Comparison of ENCODE assay signal across 18 cellular contexts in genomic region chr2:38775097-38775920, GRCh38. TPM values are rescaled to one million over a fixed set of nuclear protein-coding genes. Genes with fewer than 3 reads are reported as not detected.
DNase-seq lines count a peak whose midpoint lies in the region; ATAC-seq and TF ChIP-seq lines count a peak whose summit lies in the region.
"Had no signal": no experiment of that assay in that cellular context is flagged by ENCODE, and none has a peak within 500 bp of the region (broad histone marks: within the 10 kb centered on the region; RNA-seq: fewer than 3 reads in every experiment).

No MANE protein-coding gene starts in this region.

- no peak overlapping the region for H3K27ac Mint-ChIP-seq in CD4-positive, alpha-beta T cell
- H3K27ac Mint-ChIP-seq in brain, result no peak overlapping the region

- H3K79me2 ChIP-seq in Karpas-422 (ENCODE audit: low read length) (peaks cover 13% of the 10 kb centered on the region), smooth muscle cell (ENCODE audit: low read depth) (no peaks in the 10 kb centered on the region)

- no peaks in the 10 kb centered on the region for H3K9me3 Mint-ChIP-seq in CD4-positive, alpha-beta T cell
- H3K9me3 Mint-ChIP-seq in brain, result no peaks in the 10 kb centered on the region
- H3K9me3 Mint-ChIP-seq: CD4-positive, CD25-positive, alpha-beta regulatory T cell had no signal

- peaks cover 19% of the 10 kb centered on the region for H3K27me3 Mint-ChIP-seq in CD4-positive, alpha-beta T cell
- H3K27me3 Mint-ChIP-seq in brain, result peaks cover 18% of the 10 kb centered on the region

- no peaks in the 10 kb centered on the region for H3K9me3 ChIP-seq in CD4-positive, alpha-beta T cell (ENCODE audit: control insufficient read depth, low read length)
- H3K9me3 ChIP-seq in Karpas-422 (ENCODE audit: low read length) (no peaks in the 10 kb centered on the region), smooth muscle cell (replicated peaks; ENCODE audit: low read depth) (no peaks in the 10 kb centered on the region)
- H3K9me3 ChIP-seq: Caco-2 had no signal

- DNase-seq in CD4-positive, alpha-beta T cell, result no peak
- DNase-seq in Karpas-422, result no peak
- DNase-seq in smooth muscle cell (lab: John Stamatoyannopoulos, UW; ENCODE audit: unreplicated experiment), result no peak
- DNase-seq in NCI-H2081 treated with DMSO at 0.1 percent for 48 hours (lab: John Stamatoyannopoulos, UW), result no peak
- DNase-seq in GM10248 (ENCODE audit: extremely low spot score), result no peak
- DNase-seq in stimulated activated CD4-positive, alpha-beta T cell treated with anti-CD3 and anti-CD28 coated beads, Interleukin-4, amount 100 ng/mL, for 24 hours, result no peak
- DNase-seq: Caco-2; CD4-positive, CD25-positive, alpha-beta regulatory T cell; MM.1S; NCI-H1092; NCI-H1436 treated with DMSO at 0.1 percent for 48 hours; NCI-H1930; NCI-H345; NCI-H524; NCI-H774 had no signal

- no peak for ATAC-seq in CD4-positive, alpha-beta T cell (ENCODE audit: poor library complexity)
- ATAC-seq: HCT116, Right ventricle myocardium inferior had no signal

- H3K27me3 ChIP-seq in CD4-positive, alpha-beta T cell (ENCODE audit: control insufficient read depth, insufficient read depth, low read length), result no peaks in the 10 kb centered on the region
- H3K27me3 ChIP-seq in Karpas-422 (ENCODE audit: low read length) (no peaks in the 10 kb centered on the region), smooth muscle cell (ENCODE audit: low read depth) (no peaks in the 10 kb centered on the region)

- H3K36me3 ChIP-seq in Karpas-422 (ENCODE audit: insufficient read depth, low read length) (no peaks in the 10 kb centered on the region), smooth muscle cell (ENCODE audit: low read depth) (no peaks in the 10 kb centered on the region)

- POLR2A ChIA-PET in CD4-positive, alpha-beta T cell (lab: Charles Lee), result interaction anchor here (0.8 to 5.0 kb wide), 2 partner anchors 24 to 173 kb away, joined by 3 to 52 read pairs; partner anchors contain the start of gene SRSF7
- POLR2A ChIA-PET in GM10248 (lab: Yijun Ruan, JAX), result interaction anchor here (2.9 kb wide), 1 partner anchor 24 kb away, joined by 17 read pairs; the partner anchor contains the start of gene SRSF7

- H4K20me1 ChIP-seq in Karpas-422 (ENCODE audit: insufficient read depth, low read depth, low read length) (no peaks in the 10 kb centered on the region), smooth muscle cell (ENCODE audit: low read depth) (no peaks in the 10 kb centered on the region)

- peak overlapping the region; percentile 28 for H3K4me2 ChIP-seq in Karpas-422 (ENCODE audit: low read depth, low read length, poor library complexity, severe bottlenecking)
- no peak overlapping the region for H3K4me2 ChIP-seq in smooth muscle cell

- H3K4me1 ChIP-seq in Karpas-422 (ENCODE audit: low read length) (peaks cover 13% of the 10 kb centered on the region), smooth muscle cell (ENCODE audit: low read depth) (peaks cover 6% of the 10 kb centered on the region)

- no peak overlapping the region for H3K4me3 ChIP-seq in Karpas-422 (ENCODE audit: low read length)
- no peak overlapping the region for H3K4me3 ChIP-seq in smooth muscle cell

- H3K9ac ChIP-seq in Karpas-422 (ENCODE audit: low read length) (no peak overlapping the region), smooth muscle cell (ENCODE audit: low read depth) (no peak overlapping the region)

- intact Hi-C loops in CD4-positive, alpha-beta T cell (cut with DNase I, micrococcal nuclease), result loop anchor here in 1 of 2 experiments (5.0 to 10.0 kb wide), 3 partner anchors 102 to 1811 kb away; partner anchors contain the start of genes DHX57, MORN2, SOS1 and STRN

- peaks cover 11% of the 10 kb centered on the region for H3K36me3 Mint-ChIP-seq in CD4-positive, alpha-beta T cell (ENCODE audit: low read depth)
- H3K36me3 Mint-ChIP-seq in brain, result peaks cover under 1% of the 10 kb centered on the region

- WGBS in smooth muscle cell (ENCODE audit: low lambda C conversion rate), result 81% methylated on average over 17 of the region's 17 CpGs

- TF ChIP-seq CTCF in CD4-positive, alpha-beta T cell (IDR thresholded peaks at IDR 0.05), result no peak
- TF ChIP-seq CTCF in brain (conservative IDR thresholded peaks at IDR 0.05), result no peak
- TF ChIP-seq CTCF in smooth muscle cell (IDR thresholded peaks at IDR 0.05; ENCODE audit: borderline replicate concordance, insufficient read depth, poor library complexity, severe bottlenecking), result no peak
- TF ChIP-seq CTCF in GM10248 (IDR thresholded peaks at IDR 0.05; ENCODE audit: control extremely low read depth, extremely low read depth, low read depth, missing control alignments), result no peak

- H3F3A ChIP-seq in smooth muscle cell (ENCODE audit: low read depth), result no peaks in the 10 kb centered on the region

- peak overlapping the region; percentile 54 for H3K4me3 Mint-ChIP-seq in CD4-positive, alpha-beta T cell
- peak overlapping the region in 3 of 5 experiments; percentile 1 to 55 (median 6) for H3K4me3 Mint-ChIP-seq in brain

- H3K4me1 Mint-ChIP-seq in CD4-positive, alpha-beta T cell (ENCODE audit: low read depth), result peaks cover 12% of the 10 kb centered on the region
- H3K4me1 Mint-ChIP-seq in brain, result peaks cover 17% of the 10 kb centered on the region

- no peaks in the 10 kb centered on the region for H3K9me2 ChIP-seq in Karpas-422 (replicated peaks; ENCODE audit: insufficient read depth, low read length)

- CTCF ChIA-PET in CD4-positive, alpha-beta T cell (lab: Charles Lee), result interaction anchor here (1.5 kb wide), 1 partner anchor 25 kb away, joined by 3 read pairs; the partner anchor contains the start of gene SRSF7
- CTCF ChIA-PET in GM10248 (lab: Yijun Ruan, JAX), result interaction anchor here (1.0 to 1.2 kb wide), 3 partner anchors 8 to 240 kb away, joined by 3 read pairs; no protein-coding TSS in a partner anchor

- no peak overlapping the region for H3K27ac ChIP-seq in CD4-positive, alpha-beta T cell (ENCODE audit: low read depth, low read length)
- no peak overlapping the region for H3K27ac ChIP-seq in Karpas-422 (ENCODE audit: low read length)
- H3K27ac ChIP-seq in smooth muscle cell (ENCODE audit: low read depth), result no peak overlapping the region

- H2AFZ ChIP-seq in Karpas-422 (ENCODE audit: low read length) (peak overlapping the region; percentile 7; the same call in 1 of the 2 replicates), smooth muscle cell (ENCODE audit: low read depth) (peak overlapping the region; percentile 71)

RNA-seq across cellular contexts. Expression of gene GEMIN6, which starts 2.7 kb away (rescaled TPM):
- total RNA-seq in CD4-positive, alpha-beta T cell, result 1 to 10 TPM; 1.2 to 2.1 TPM
- total RNA-seq in Karpas-422 (2014; rRNA removed; shearing (Covaris generic); ENCODE audit: low replicate concordance), result 16.2 and 20.1 TPM in 2 replicates
- polyA plus RNA-seq in brain (ENCODE audit: insufficient read depth, low read depth, low replicate concordance) (7.3 TPM), smooth muscle cell (9.0 and 10.2 TPM in 2 replicates)
- total RNA-seq in smooth muscle cell, result 2.7 and 4.9 TPM in 2 replicates

RNA-seq across cellular contexts. Expression of gene SRSF7, which starts 24.1 kb away (rescaled TPM):
- 100 to 1,000 TPM; 550 to 557 TPM for total RNA-seq in CD4-positive, alpha-beta T cell
- total RNA-seq in Karpas-422 (2014; rRNA removed; shearing (Covaris generic); ENCODE audit: low replicate concordance), result 154 and 176 TPM in 2 replicates
- polyA plus RNA-seq in brain (ENCODE audit: insufficient read depth, low read depth, low replicate concordance) (104 TPM), smooth muscle cell (102 and 107 TPM in 2 replicates)
- total RNA-seq in smooth muscle cell, result 92.5 and 122 TPM in 2 replicates
